8 cellular contexts compared by ENCODE assay signal in genomic region chr12:105235299-105235746, GRCh38. TPM values are rescaled to one million over a fixed set of nuclear protein-coding genes. Genes with fewer than 3 reads are reported as not detected.
DNase-seq lines count a peak whose midpoint lies in the region; ATAC-seq, FAIRE-seq and TF ChIP-seq lines count a peak whose summit lies in the region.

No MANE protein-coding gene starts in this region.

- H3K27ac ChIP-seq in pancreas: peak overlapping the region; percentile 82 to 95 (median 90)

- H3K36me3 Mint-ChIP-seq in WTC11: no peaks in the 10 kb centered on the region

- POLR2A ChIA-PET in WTC11 (lab: Charles Lee): interaction anchor here (1.0 kb wide), 1 partner anchor 17 kb away, joined by 3 read pairs; no protein-coding TSS in a partner anchor

- no peak for FAIRE-seq in pancreas (lab: Jason Lieb, UNC)

- H3K4me3 Mint-ChIP-seq in WTC11: peak overlapping the region; percentile 88

- no peaks in the 10 kb centered on the region for H3K36me3 ChIP-seq in pancreas

- no peaks in the 10 kb centered on the region for H3K27me3 ChIP-seq in pancreas

- peaks cover 0 to 23% (median 17%) of the 10 kb centered on the region in 3 donors for H3K4me1 ChIP-seq in pancreas

- H3K27ac Mint-ChIP-seq in WTC11: peak overlapping the region; percentile 90

- ATAC-seq in HG03175 (IDR thresholded peaks at IDR 0.05; ENCODE audit: unreplicated experiment): peak; percentile 8
- no peak for ATAC-seq in WTC11
- ATAC-seq in pancreas: peak in 3 of 4 donors; percentile 3 to 4 (median 3)
- no peak for ATAC-seq in GM18519 (IDR thresholded peaks at IDR 0.05; ENCODE audit: low FRiP score, unreplicated experiment)

- 0 out of 2 replicates have a peak, but pooled peaks cover 3% of the 10 kb centered on the region for H3K9me3 Mint-ChIP-seq in WTC11

- peaks cover 8% of the 10 kb centered on the region for H3K27me3 Mint-ChIP-seq in WTC11 (ENCODE audit: low read depth)

- DNase-seq in ELR (ENCODE audit: low read depth) (peak; percentile 59), WTC11 (ENCODE audit: low spot score) (no peak), fibroblast of pulmonary artery (ENCODE audit: low read depth) (no peak), pancreas (no peak), globus pallidus (ENCODE audit: low spot score) (no peak), NCI-H446 (lab: John Stamatoyannopoulos, UW) (no peak)

- WGBS in pancreas, 2 donors: 1 to 3% methylated on average over 12 of the region's 12 CpGs

- no peaks in the 10 kb centered on the region for H3K9me3 ChIP-seq in pancreas

- intact Hi-C loops in pancreas (cut with DNase I): no loop called here

- TF ChIP-seq CTCF in WTC11 (IDR thresholded peaks at IDR 0.05) (no peak), fibroblast of pulmonary artery (IDR thresholded peaks at IDR 0.05; ENCODE audit: low read length, missing control alignments) (no peak), pancreas (IDR thresholded peaks at IDR 0.05) (no peak)

- H3K4me3 ChIP-seq in fibroblast of pulmonary artery (replicated peaks; ENCODE audit: low read depth, low read length): peak overlapping the region; percentile 74
- H3K4me3 ChIP-seq in pancreas: peak overlapping the region; percentile 80 to 91 (median 82)

- CTCF ChIA-PET in WTC11 (lab: Charles Lee): interaction anchor here (1.1 to 1.5 kb wide), 6 partner anchors 9 to 148 kb away, joined by 3 to 6 read pairs (median 4); no protein-coding TSS in a partner anchor

- H3K4me1 Mint-ChIP-seq in WTC11: peaks cover 17% of the 10 kb centered on the region

TF ChIP-seq in WTC11, 78 proteins besides CTCF, POLR2A, EP300 and RAD21:
- TF ChIP-seq E2F4 (CRISPR knock-in tag; IDR thresholded peaks at IDR 0.05; ENCODE audit: borderline replicate concordance, low read depth): no peak
- no peak for TF ChIP-seq TEAD4 (CRISPR knock-in tag; IDR thresholded peaks at IDR 0.05)
- no peak for TF ChIP-seq ZNF317 (CRISPR knock-in tag; IDR thresholded peaks at IDR 0.05; ENCODE audit: borderline replicate concordance, low read depth)
- no peak for TF ChIP-seq OVOL2 (CRISPR knock-in tag; IDR thresholded peaks at IDR 0.05; ENCODE audit: borderline replicate concordance)
- TF ChIP-seq ZNF512 (CRISPR knock-in tag; IDR thresholded peaks at IDR 0.05; ENCODE audit: borderline replicate concordance): no peak
- TF ChIP-seq SP1 (CRISPR knock-in tag; conservative IDR thresholded peaks at IDR 0.05): no peak

RNA-seq across cellular contexts. Expression of gene APPL2, which starts 0.7 kb away (rescaled TPM):
- 16.1 to 21.7 TPM (median 19.9 TPM) in 3 replicates for total RNA-seq in WTC11 (2021)
- total RNA-seq in pancreas: 10 to 100 TPM; 14.6 to 26.9 (median 19.0) TPM
- polyA plus RNA-seq in pancreas: 10 to 100 TPM in 1 of 2 donors, 1 to 10 TPM in 1; 9.7 to 33.4 TPM

Comparison
In these comparisons a context has a peak if more than half of its experiments do, and no peak if none do; other contexts are left out.
1. ATAC-seq: peak in HG03175 (single experiment) and pancreas (3 of 4); none in WTC11 (single experiment) and GM18519 (single experiment).